ENCODE assay signal across 9 cellular contexts in the genomic region with DNA sequence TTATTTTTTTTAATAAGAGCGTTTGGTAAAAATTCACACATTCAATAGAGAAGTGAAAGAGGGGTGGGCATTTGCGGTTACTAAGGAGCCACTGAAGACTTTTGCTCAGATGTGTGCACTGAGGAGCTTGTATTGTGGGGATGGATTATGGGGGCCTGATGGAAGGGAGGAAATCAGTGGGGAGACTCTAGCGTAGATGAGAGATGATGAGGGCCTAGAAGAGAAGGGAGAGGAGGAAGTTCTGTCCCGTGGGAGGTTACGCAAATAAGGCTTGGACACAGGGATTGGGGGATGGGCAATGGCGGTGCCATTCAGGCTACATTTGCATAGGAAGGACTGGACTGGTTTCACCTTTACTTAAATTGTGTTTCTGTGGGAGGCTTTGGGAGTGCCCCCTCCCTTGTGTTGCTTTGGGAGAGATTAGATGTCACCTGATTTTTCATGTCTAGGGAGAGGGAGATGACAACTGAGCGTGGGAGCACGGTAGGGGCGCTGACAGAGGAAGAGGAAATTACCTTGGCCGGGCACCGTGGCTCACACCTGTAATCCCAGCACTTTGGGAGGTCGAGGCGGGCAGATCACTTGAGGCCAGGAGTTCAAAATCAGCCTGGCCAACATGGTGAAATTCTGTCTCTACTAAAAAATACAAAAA. TPM values are rescaled to one million over a fixed set of nuclear protein-coding genes. Genes with fewer than 3 reads are reported as not detected.
DNase-seq lines count a peak whose midpoint lies in the region; ATAC-seq and TF ChIP-seq lines count a peak whose summit lies in the region.
"Had no signal": no experiment of that assay in that cellular context is flagged by ENCODE, and none has a peak within 500 bp of the region (broad histone marks: within the 10 kb centered on the region; RNA-seq: fewer than 3 reads in every experiment).

No MANE protein-coding gene starts in this region.

- no peaks in the 10 kb centered on the region for H3K36me3 ChIP-seq in thyroid gland

- ATAC-seq in CD4-positive, alpha-beta T cell (ENCODE audit: poor library complexity): no peak
- ATAC-seq in activated B cell treated with CpG ODN at 0.5 μM for 24 hours (ENCODE audit: low read depth): no peak
- ATAC-seq in naive B cell (ENCODE audit: low read depth in 2 of 2): no peak
- ATAC-seq: PC-3 had no signal

- CTCF ChIA-PET in CD4-positive, alpha-beta T cell (lab: Charles Lee): no interaction called here
- CTCF ChIA-PET in activated B cell treated with CpG ODN at 0.5 μM for 24 hours (lab: Charles Lee): interaction anchor here (0.6 kb wide), 1 partner anchor 78 kb away, joined by 6 read pairs; no protein-coding TSS in a partner anchor

- peaks cover 0 to 12% of the 10 kb centered on the region in 2 donors for H3K4me1 ChIP-seq in thyroid gland

- H3K27ac ChIP-seq in CD4-positive, alpha-beta T cell (ENCODE audit: low read depth, low read length): no peak overlapping the region
- no peak overlapping the region for H3K27ac ChIP-seq in thyroid gland

- H3K27me3 Mint-ChIP-seq in CD4-positive, alpha-beta T cell: no peaks in the 10 kb centered on the region
- H3K27me3 Mint-ChIP-seq in IgD-negative memory B cell (no peaks in the 10 kb centered on the region), activated B cell treated with CpG ODN at 0.5 μM for 24 hours (no peaks in the 10 kb centered on the region), naive B cell (no peaks in the 10 kb centered on the region)

- DNase-seq in CD4-positive, alpha-beta T cell: no peak
- DNase-seq in activated B cell treated with CpG ODN at 0.5 μM for 24 hours (peak; percentile 35), naive B cell (peak; percentile 54), HUDEP-2 (lab: John Stamatoyannopoulos, UW; ENCODE audit: unreplicated experiment in 76 of 76) (no peak), NCI-H187 (lab: John Stamatoyannopoulos, UW) (no peak), thyroid gland (no peak)
- DNase-seq in effector CD8-positive, alpha-beta T cell (lab: John Stamatoyannopoulos, UW): no peak
- DNase-seq: PC-3 had no signal

- no peak for TF ChIP-seq POLR2A in thyroid gland (IDR thresholded peaks at IDR 0.05)

- H3K9me3 ChIP-seq in CD4-positive, alpha-beta T cell (ENCODE audit: control insufficient read depth, low read length): no peaks in the 10 kb centered on the region
- no peaks in the 10 kb centered on the region for H3K9me3 ChIP-seq in thyroid gland

- H3K9me3 Mint-ChIP-seq in CD4-positive, alpha-beta T cell: no peaks in the 10 kb centered on the region
- no peaks in the 10 kb centered on the region for H3K9me3 Mint-ChIP-seq in IgD-negative memory B cell
- no peaks in the 10 kb centered on the region for H3K9me3 Mint-ChIP-seq in activated B cell treated with CpG ODN at 0.5 μM for 24 hours
- H3K9me3 Mint-ChIP-seq in naive B cell: no peaks in the 10 kb centered on the region

- no peaks in the 10 kb centered on the region for H3K27me3 ChIP-seq in CD4-positive, alpha-beta T cell (ENCODE audit: control insufficient read depth, insufficient read depth, low read length)
- H3K27me3 ChIP-seq in thyroid gland: no peaks in the 10 kb centered on the region

- no peak overlapping the region for H3K4me3 ChIP-seq in thyroid gland (replicated peaks in 1 of 3)

- 61 to 63% methylated on average over 13 of the region's 13 CpGs for WGBS in thyroid gland, 2 donors

- TF ChIP-seq CTCF in CD4-positive, alpha-beta T cell (IDR thresholded peaks at IDR 0.05): no peak
- TF ChIP-seq CTCF in activated B cell treated with CpG ODN at 0.5 μM for 24 hours (IDR thresholded peaks at IDR 0.05) (no peak), thyroid gland (IDR thresholded peaks at IDR 0.05) (no peak)

- H3K4me1 Mint-ChIP-seq in CD4-positive, alpha-beta T cell (ENCODE audit: low read depth): peaks cover 16% of the 10 kb centered on the region
- peaks cover 17 to 20% (median 19%) of the 10 kb centered on the region in 3 donors for H3K4me1 Mint-ChIP-seq in IgD-negative memory B cell
- H3K4me1 Mint-ChIP-seq in activated B cell treated with CpG ODN at 0.5 μM for 24 hours: peaks cover 44% of the 10 kb centered on the region
- H3K4me1 Mint-ChIP-seq in naive B cell: peaks cover 25 to 37% (median 27%) of the 10 kb centered on the region in 3 donors

- H3K36me3 Mint-ChIP-seq in CD4-positive, alpha-beta T cell (ENCODE audit: low read depth): peaks cover 4% of the 10 kb centered on the region
- peaks cover 1% of the 10 kb centered on the region for H3K36me3 Mint-ChIP-seq in IgD-negative memory B cell
- H3K36me3 Mint-ChIP-seq in activated B cell treated with CpG ODN at 0.5 μM for 24 hours (ENCODE audit: low read depth): peaks cover 2% of the 10 kb centered on the region
- H3K36me3 Mint-ChIP-seq in naive B cell: no peaks in the 10 kb centered on the region

- peak overlapping the region; percentile 38 for H3K27ac Mint-ChIP-seq in CD4-positive, alpha-beta T cell
- H3K27ac Mint-ChIP-seq in IgD-negative memory B cell (peak overlapping the region; percentile 5 to 94 (median 61)), activated B cell treated with CpG ODN at 0.5 μM for 24 hours (peak overlapping the region; percentile 79), naive B cell (peak overlapping the region in 5 of 6 donors; percentile 83 to 99 (median 95))

- POLR2A ChIA-PET in CD4-positive, alpha-beta T cell (lab: Charles Lee): interaction anchor here (1.8 kb wide), 1 partner anchor 13 kb away, joined by 5 read pairs; no protein-coding TSS in a partner anchor
- POLR2A ChIA-PET in activated B cell treated with CpG ODN at 0.5 μM for 24 hours (lab: Charles Lee): interaction anchor here (0.6 to 4.1 kb wide), 6 partner anchors 21 to 250 kb away, joined by 3 to 49 read pairs (median 4); no protein-coding TSS in a partner anchor

- peak overlapping the region; percentile 20 for H3K4me3 Mint-ChIP-seq in CD4-positive, alpha-beta T cell
- H3K4me3 Mint-ChIP-seq in IgD-negative memory B cell: peak overlapping the region; percentile 73 to 95 (median 82)
- H3K4me3 Mint-ChIP-seq in activated B cell treated with CpG ODN at 0.5 μM for 24 hours: peak overlapping the region; percentile 64
- peak overlapping the region; percentile 61 to 99 (median 82) for H3K4me3 Mint-ChIP-seq in naive B cell

- intact Hi-C loops in CD4-positive, alpha-beta T cell (cut with DNase I, micrococcal nuclease): no loop called here
- intact Hi-C loops in activated B cell treated with CpG ODN at 0.5 μM for 24 hours (cut with micrococcal nuclease): loop anchor here (2.0 kb wide), 1 partner anchor 122 kb away; no protein-coding TSS in a partner anchor
- intact Hi-C loops in thyroid gland (cut with DNase I): no loop called here

RNA-seq across cellular contexts. Expression of gene HIP1, which starts 2.2 kb away (rescaled TPM):
- 1 to 10 TPM; 1.5 to 1.7 TPM for total RNA-seq in CD4-positive, alpha-beta T cell
- polyA plus RNA-seq in IgD-negative memory B cell (3.4 TPM), naive B cell (ENCODE audit: low read depth in 6 of 6) (1 to 10 TPM; 2.5 to 7.8 (median 4.3) TPM)
- total RNA-seq in activated B cell treated with CpG ODN at 0.5 μM for 24 hours (6.1 and 7.9 TPM in 2 replicates), thyroid gland (10 to 100 TPM; 25.4 to 39.6 (median 28.1) TPM)

RNA-seq across cellular contexts. Expression of gene CCL26, which starts 31.0 kb away (rescaled TPM):
- total RNA-seq in CD4-positive, alpha-beta T cell: not detected
- not detected for polyA plus RNA-seq in IgD-negative memory B cell
- not detected in 2 replicates for total RNA-seq in activated B cell treated with CpG ODN at 0.5 μM for 24 hours
- not detected for polyA plus RNA-seq in naive B cell (ENCODE audit: low read depth in 6 of 6)
- not detected for total RNA-seq in thyroid gland

Comparison
In these comparisons a context has a peak if more than half of its experiments do, and no peak if none do; other contexts are left out.
1. DNase-seq: peak in activated B cell treated with CpG ODN at 0.5 μM for 24 hours (single experiment) and naive B cell (single experiment); none in CD4-positive, alpha-beta T cell (0 of 10), effector CD8-positive, alpha-beta T cell (single experiment), HUDEP-2 (0 of 76), NCI-H187 (0 of 2) and thyroid gland (0 of 2).
2. H3K27ac Mint-ChIP-seq: peak in every context shown above with its lines; median percentile 95 in naive B cell; 79 in activated B cell treated with CpG ODN at 0.5 μM for 24 hours; 61 in IgD-negative memory B cell; 38 in CD4-positive, alpha-beta T cell.
3. H3K4me3 Mint-ChIP-seq: peak in every context shown above with its lines; median percentile 82 in IgD-negative memory B cell; 82 in naive B cell; 64 in activated B cell treated with CpG ODN at 0.5 μM for 24 hours; 20 in CD4-positive, alpha-beta T cell.